Comparison of ENCODE assay signal across 29 cellular contexts in genomic region chr17:5861246-5861645, GRCh38.
"Had no signal": no experiment of that assay in that cellular context is flagged by ENCODE, and none has a peak within 500 bp of the region (broad histone marks: within the 10 kb centered on the region; RNA-seq: fewer than 3 reads in every experiment).

No MANE protein-coding gene starts in this region.

- H3K4me1 ChIP-seq: neural progenitor cell, pancreas, prostate gland, right lobe of liver, sigmoid colon, spleen, suprapubic skin, testis, tibial artery, transverse colon, upper lobe of right lung, uterus had no signal

- H3K4me3 ChIP-seq: neural progenitor cell, pancreas, prostate gland, right lobe of liver, sigmoid colon, skin epidermis, smooth muscle cell, spleen, suprapubic skin, testis, tibial artery, transverse colon, upper lobe of right lung, uterus had no signal

- DNase-seq: naive B cell; naive thymus-derived CD8-positive, alpha-beta T cell; nephron progenitor cell; nucleus accumbens; pancreas; right cardiac atrium; right lobe of liver; sigmoid colon; spleen; stimulated activated CD4-positive, alpha-beta T cell treated with anti-CD3 and anti-CD28 coated beads, Interleukin-12 subunit alpha, Interleukin-12 subunit beta, amount 100 ng/mL, for 4 hours; stimulated activated CD4-positive, alpha-beta T cell treated with anti-CD3 and anti-CD28 coated beads, Interleukin-1b, Interleukin-23, amount 100 ng/mL, for 48 hours; stimulated activated CD4-positive, alpha-beta T cell treated with anti-CD3 and anti-CD28 coated beads, Interleukin-4, amount 100 ng/mL, for 1 hour; stimulated activated CD4-positive, alpha-beta T cell treated with anti-CD3 and anti-CD28 coated beads, Interleukin-4, amount 100 ng/mL, for 4 hours; stimulated activated CD8-positive, alpha-beta memory T cell treated with anti-CD3 and anti-CD28 coated beads, Interleukin-4, amount 100 ng/mL, for 48 hours; stimulated activated naive CD4-positive, alpha-beta T cell; stimulated activated naive CD8-positive, alpha-beta T cell treated with anti-CD3 and anti-CD28 coated beads, Interleukin-15, amount 100 ng/mL, for 72 hours; stimulated activated naive CD8-positive, alpha-beta T cell treated with anti-CD3 and anti-CD28 coated beads, Interleukin-15, Interleukin-2, amounts not matched to agents 100 U/mL and 50 U/mL, for 24 hours; substantia nigra; testis; tibial artery; transverse colon; upper lobe of right lung; uterus had no signal

- H2AFZ ChIP-seq: neural progenitor cell had no signal

- H3K36me3 ChIP-seq: neural progenitor cell, neutrophil, pancreas, prostate gland, right lobe of liver, sigmoid colon, spleen, suprapubic skin, tibial artery, transverse colon, upper lobe of right lung, uterus had no signal

- H3K9me3 ChIP-seq: neutrophil, pancreas, prostate gland, right lobe of liver, sigmoid colon, spleen, suprapubic skin, testis, tibial artery, transverse colon, upper lobe of right lung, uterus had no signal

- H3K9ac ChIP-seq: neural progenitor cell had no signal

- H3K27me3 ChIP-seq: neural progenitor cell, neutrophil, pancreas, right lobe of liver, sigmoid colon, spleen, suprapubic skin, testis, tibial artery, transverse colon, upper lobe of right lung, uterus had no signal

- H3K27ac ChIP-seq: neural progenitor cell, neutrophil, pancreas, prostate gland, right lobe of liver, sigmoid colon, skin epidermis, spleen, suprapubic skin, testis, tibial artery, transverse colon, upper lobe of right lung, uterus had no signal

- H3K4me2 ChIP-seq: neural progenitor cell, smooth muscle cell had no signal
